25 cellular contexts compared by ENCODE assay signal in genomic region chr2:219531639-219532377, GRCh38. TPM values are rescaled to one million over a fixed set of nuclear protein-coding genes. Genes with fewer than 3 reads are reported as not detected.
DNase-seq lines count a peak whose midpoint lies in the region; ATAC-seq, FAIRE-seq and TF ChIP-seq lines count a peak whose summit lies in the region.
"Had no signal": no experiment of that assay in that cellular context is flagged by ENCODE, and none has a peak within 500 bp of the region (broad histone marks: within the 10 kb centered on the region; RNA-seq: fewer than 3 reads in every experiment).

No MANE protein-coding gene starts in this region.

- H2AFZ ChIP-seq in HepG2 (ENCODE audit: low read length), result no peak overlapping the region

- H3K36me3 ChIP-seq in HepG2 (replicated peaks in 1 of 2; ENCODE audit: control insufficient read depth in 1 of 2, insufficient read depth in 2 of 2, low read length in 2 of 2) (no peaks in the 10 kb centered on the region), right lobe of liver (no peaks in the 10 kb centered on the region), body of pancreas (replicated peaks in 1 of 2; ENCODE audit: insufficient read depth in 1 of 2, low read depth in 2 of 2) (no peaks in the 10 kb centered on the region)
- H3K36me3 ChIP-seq: BLaER1 treated with 17β-estradiol and CSF1 and Interleukin-3, amounts not matched to agents 10 nM and 100 nM had no signal

- no peak overlapping the region for H3K27ac Mint-ChIP-seq in mesothelial cell of epicardium
- H3K27ac Mint-ChIP-seq: CD4-positive, alpha-beta memory T cell had no signal

- H3K4me3 Mint-ChIP-seq in mesothelial cell of epicardium, result no peak overlapping the region

- H3K4me1 ChIP-seq in HepG2 (ENCODE audit: insufficient read depth, low read length) (peaks cover 11% of the 10 kb centered on the region), right lobe of liver (no peaks in the 10 kb centered on the region), body of pancreas (peaks cover 13% of the 10 kb centered on the region)

- DNase-seq in DMS53 (lab: John Stamatoyannopoulos, UW), result peak; percentile 27
- DNase-seq in DMS53 treated with DMSO at 0.1 percent for 48 hours (lab: John Stamatoyannopoulos, UW; ENCODE audit: unreplicated experiment), result no peak
- DNase-seq in HepG2 (ENCODE audit: low spot score), result no peak
- DNase-seq in right lobe of liver, result no peak
- DNase-seq in islet precursor cell, result peak; percentile 79
- DNase-seq in body of pancreas, result no peak
- DNase-seq in mesothelial cell of epicardium (ENCODE audit: low spot score in 2 of 2, unreplicated experiment in 2 of 2), result no peak
- DNase-seq: ACHN; Calu3; CD4-positive, alpha-beta memory T cell; DMS153; KG1; NCI-H1092; NCI-H1436; NCI-H2029 treated with DMSO at 0.1 percent for 48 hours; NCI-H524; NCI-H82; Right ventricle myocardium superior had no signal

- no peak overlapping the region for H3K4me2 ChIP-seq in HepG2 (ENCODE audit: low read depth, low read length)
- H3K4me2 ChIP-seq: BLaER1 treated with 17β-estradiol and CSF1 and Interleukin-3, amounts not matched to agents 10 nM and 100 nM had no signal

- TF ChIP-seq EP300 in HepG2 (IDR thresholded peaks at IDR 0.05; ENCODE audit: low read depth in 2 of 2, low read length in 2 of 2), result no peak
- TF ChIP-seq EP300 in HepG2 (CRISPR knock-in tag; IDR thresholded peaks at IDR 0.05; ENCODE audit: borderline replicate concordance), result no peak

- intact Hi-C loops in HepG2 (cut with micrococcal nuclease; ENCODE audit: unreplicated experiment), result loop anchor here (10.0 kb wide), 1 partner anchor 237 kb away; no protein-coding TSS in a partner anchor
- intact Hi-C loops in right lobe of liver (cut with DNase I), result loop anchor here (5.0 to 10.0 kb wide), 3 partner anchors 55 to 125 kb away; no protein-coding TSS in a partner anchor
- intact Hi-C loops in body of pancreas (cut with DNase I), result loop anchor here (5.0 kb wide), 1 partner anchor 35 kb away; the partner anchor contains the start of gene GMPPA

- H3K27ac ChIP-seq in HepG2 (ENCODE audit: extremely low read length, insufficient read depth, low read length) (no peak overlapping the region), right lobe of liver (no peak overlapping the region), body of pancreas (no peak overlapping the region)
- H3K27ac ChIP-seq: 22Rv1; BLaER1 treated with 17β-estradiol and CSF1 and Interleukin-3, amounts not matched to agents 10 nM and 100 nM; SK-N-MC had no signal

- TF ChIP-seq CTCF in HepG2 (CRISPR knock-in tag; IDR thresholded peaks at IDR 0.05) (peak; percentile 16; the same call in 1 of the 2 replicates), right lobe of liver (IDR thresholded peaks at IDR 0.05) (no peak), body of pancreas (IDR thresholded peaks at IDR 0.05) (no peak), mesothelial cell of epicardium (IDR thresholded peaks at IDR 0.05; ENCODE audit: unreplicated experiment) (no peak)

- ATAC-seq in HepG2 (no peak), right lobe of liver (no peak), HG03280 (IDR thresholded peaks at IDR 0.05; ENCODE audit: unreplicated experiment) (no peak), body of pancreas (no peak)

- POLR2A ChIA-PET in HepG2 (lab: Yijun Ruan, JAX), result no interaction called here

- CTCF ChIA-PET in HepG2 (lab: Yijun Ruan, JAX; ENCODE audit: low intra/inter-chr PET ratio, low total read pairs), result interaction anchor here (2.6 to 5.4 kb wide), 2 partner anchors 36 to 55 kb away, joined by 39 to 53 read pairs; a partner anchor contains a TSS

- TF ChIP-seq POLR2A in HepG2 (IDR thresholded peaks at IDR 0.05; ENCODE audit: insufficient read depth in 1 of 2, low read depth in 2 of 2, low read length in 2 of 2), result no peak
- no peak for TF ChIP-seq POLR2A in right lobe of liver (IDR thresholded peaks at IDR 0.05)
- TF ChIP-seq POLR2A in body of pancreas (IDR thresholded peaks at IDR 0.05), result no peak

- no peaks in the 10 kb centered on the region for H3K9me3 ChIP-seq in HepG2 (ENCODE audit: low read length)
- H3K9me3 ChIP-seq in right lobe of liver, result no peaks in the 10 kb centered on the region
- no peaks in the 10 kb centered on the region for H3K9me3 ChIP-seq in body of pancreas
- H3K9me3 ChIP-seq: BLaER1 treated with 17β-estradiol and CSF1 and Interleukin-3, amounts not matched to agents 10 nM and 100 nM had no signal

- H3K27me3 ChIP-seq in HepG2 (ENCODE audit: control insufficient read depth in 1 of 2, insufficient read depth in 2 of 2, low read length in 2 of 2) (peaks cover 21 to 91% of the 10 kb centered on the region in 2 experiments; a peak in 4 of 5 replicates), right lobe of liver (no peaks in the 10 kb centered on the region), body of pancreas (peaks cover 0 to 16% of the 10 kb centered on the region in 2 donors)

- 2% methylated on average over 17 of the region's 20 CpGs for WGBS in HepG2 (ENCODE audit: low lambda C conversion rate)
- 50% methylated on average over 10 of the region's 20 CpGs for WGBS in right lobe of liver (ENCODE audit: insufficient coverage, low coverage, low lambda C conversion rate, missing lambda C conversion rate)
- whole genome bisulfite sequencing in body of pancreas, 2 donors, result 45 to 67% methylated on average over 5 to 20 of the region's 20 CpGs

- H3K27me3 Mint-ChIP-seq in mesothelial cell of epicardium (ENCODE audit: low read depth), result peaks cover 56% of the 10 kb centered on the region

- H3K4me1 Mint-ChIP-seq in mesothelial cell of epicardium, result peaks cover 4% of the 10 kb centered on the region

- no TSS peak for BruUV-seq in HepG2 (replicated peaks; lab: Mats Ljungman, UMichigan)

- TF ChIP-seq RAD21 in HepG2 (CRISPR knock-in tag; IDR thresholded peaks at IDR 0.05), result no peak

- H3K4me3 ChIP-seq in HepG2 (replicated peaks in 1 of 3; ENCODE audit: insufficient read depth in 1 of 3, low read depth in 2 of 3, low read length in 3 of 3) (no peak overlapping the region), right lobe of liver (no peak overlapping the region), body of pancreas (no peak overlapping the region)
- H3K4me3 ChIP-seq: BLaER1 treated with 17β-estradiol and CSF1 and Interleukin-3, amounts not matched to agents 10 nM and 100 nM; SK-N-MC had no signal

- no peaks in the 10 kb centered on the region for H3K79me2 ChIP-seq in HepG2 (ENCODE audit: insufficient read depth, low read length)

- in situ Hi-C loops in HepG2 (cut with HindIII; ENCODE audit: extremely low pct_ligation_motif_present, low pct_unique_long_range_greater_than_20kb), result loop anchor here (5.0 kb wide), 2 partner anchors 40 to 130 kb away; no protein-coding TSS in a partner anchor

- no peak overlapping the region for H3K9ac ChIP-seq in HepG2 (ENCODE audit: insufficient read depth, low read depth, low read length)
- H3K9ac ChIP-seq: BLaER1 treated with 17β-estradiol and CSF1 and Interleukin-3, amounts not matched to agents 10 nM and 100 nM had no signal

- no peaks in the 10 kb centered on the region for H3K36me3 Mint-ChIP-seq in mesothelial cell of epicardium
- H3K36me3 Mint-ChIP-seq: CD4-positive, alpha-beta memory T cell had no signal

- no peaks in the 10 kb centered on the region for H3K9me3 Mint-ChIP-seq in mesothelial cell of epicardium
- H3K9me3 Mint-ChIP-seq: CD4-positive, alpha-beta memory T cell had no signal

- no peak for FAIRE-seq in HepG2 (lab: Jason Lieb, UNC)
- FAIRE-seq: H54 had no signal

- no peaks in the 10 kb centered on the region for H4K20me1 ChIP-seq in HepG2 (ENCODE audit: insufficient read depth, low read length)

RNA-seq across cellular contexts. Expression of gene CHPF, which starts 11.8 kb away (rescaled TPM):
- total RNA-seq in HepG2 (2016; rRNA removed; fragmentation: Illumina TruSeq; extraction: Trizol) (34.7 and 79.6 TPM in 2 replicates), right lobe of liver (100 to 1,000 TPM in 2 of 6 experiments, 10 to 100 TPM in 4; 33.2 to 183 (median 39.6) TPM), body of pancreas (100 to 1,000 TPM; 115 to 232 TPM), mesothelial cell of epicardium (78.1 to 81.0 TPM (median 78.5 TPM) in 3 replicates)
- 21.6 and 22.1 TPM in 2 replicates for total RNA-seq in HepG2 (2016; cell fraction: cytosol; rRNA removed; fragmentation: Illumina TruSeq; extraction: Trizol; ENCODE audit: low read depth)
- 36.0 and 80.8 TPM in 2 replicates for total RNA-seq in HepG2 (2016; cell fraction: insoluble cytoplasmic fraction; rRNA removed; fragmentation: Illumina TruSeq; extraction: Trizol)
- total RNA-seq in HepG2 (2016; cell fraction: membrane; rRNA removed; fragmentation: Illumina TruSeq; extraction: Trizol), result 42.0 and 50.0 TPM in 2 replicates
- 65.5 and 76.8 TPM in 2 replicates for total RNA-seq in HepG2 (2016; cell fraction: nucleus; rRNA removed; fragmentation: Illumina TruSeq; extraction: Trizol)
- 111 and 171 TPM in 2 replicates for polyA plus RNA-seq in HepG2 (2011; rRNA removed)
- 120 and 244 TPM in 2 replicates for polyA plus RNA-seq in HepG2 (2011; cell fraction: cytosol; rRNA removed)
- 203 and 211 TPM in 2 replicates for polyA plus RNA-seq in HepG2 (2011; cell fraction: nucleus; rRNA removed)
- polyA plus RNA-seq in HepG2 (2012), result 115 and 161 TPM in 2 replicates
- polyA plus RNA-seq in HepG2 (2016; cell fraction: cytosol; fragmentation: Illumina TruSeq; extraction: Trizol; ENCODE audit: low read depth), result 21.7 and 22.6 TPM in 2 replicates
- polyA plus RNA-seq in HepG2 (2016; cell fraction: insoluble cytoplasmic fraction; fragmentation: Illumina TruSeq; extraction: Trizol; ENCODE audit: low read depth), result 45.9 and 55.3 TPM in 2 replicates
- 40.5 and 41.4 TPM in 2 replicates for polyA plus RNA-seq in HepG2 (2016; cell fraction: membrane; fragmentation: Illumina TruSeq; extraction: Trizol; ENCODE audit: low read depth)
- 139 and 143 TPM in 2 replicates for polyA plus RNA-seq in HepG2 (2016; cell fraction: nucleus; fragmentation: Illumina TruSeq; extraction: Trizol; ENCODE audit: insufficient read depth, low read depth)
- polyA minus RNA-seq in HepG2 (2011; rRNA and poly(A)+ RNA removed; ENCODE audit: low replicate concordance), result 12.1 and 292 TPM in 2 replicates
- 137 and 143 TPM in 2 replicates for polyA minus RNA-seq in HepG2 (2011; cell fraction: cytosol; rRNA and poly(A)+ RNA removed)
- 45.4 and 47.0 TPM in 2 replicates for polyA minus RNA-seq in HepG2 (2011; cell fraction: nucleus; rRNA and poly(A)+ RNA removed)

RNA-seq across cellular contexts. Expression of gene TMEM198, which starts 12.0 kb away (rescaled TPM):
- 11.6 and 17.3 TPM in 2 replicates for total RNA-seq in HepG2 (2016; rRNA removed; fragmentation: Illumina TruSeq; extraction: Trizol)
- total RNA-seq in HepG2 (2016; cell fraction: cytosol; rRNA removed; fragmentation: Illumina TruSeq; extraction: Trizol; ENCODE audit: low read depth), result 12.3 and 16.3 TPM in 2 replicates
- 10.7 and 17.8 TPM in 2 replicates for total RNA-seq in HepG2 (2016; cell fraction: insoluble cytoplasmic fraction; rRNA removed; fragmentation: Illumina TruSeq; extraction: Trizol)
- 26.8 and 32.4 TPM in 2 replicates for total RNA-seq in HepG2 (2016; cell fraction: membrane; rRNA removed; fragmentation: Illumina TruSeq; extraction: Trizol)
- total RNA-seq in HepG2 (2016; cell fraction: nucleus; rRNA removed; fragmentation: Illumina TruSeq; extraction: Trizol), result 9.3 and 11.7 TPM in 2 replicates
- polyA plus RNA-seq in HepG2 (2011; rRNA removed), result 23.5 and 40.8 TPM in 2 replicates
- polyA plus RNA-seq in HepG2 (2011; cell fraction: cytosol; rRNA removed), result 43.6 and 52.1 TPM in 2 replicates
- 61.3 and 68.7 TPM in 2 replicates for polyA plus RNA-seq in HepG2 (2011; cell fraction: nucleus; rRNA removed)
- polyA plus RNA-seq in HepG2 (2012), result 41.3 and 49.8 TPM in 2 replicates
- polyA plus RNA-seq in HepG2 (2016; cell fraction: cytosol; fragmentation: Illumina TruSeq; extraction: Trizol; ENCODE audit: low read depth), result 16.5 and 21.1 TPM in 2 replicates
- polyA plus RNA-seq in HepG2 (2016; cell fraction: insoluble cytoplasmic fraction; fragmentation: Illumina TruSeq; extraction: Trizol; ENCODE audit: low read depth), result 12.8 and 14.5 TPM in 2 replicates
- polyA plus RNA-seq in HepG2 (2016; cell fraction: membrane; fragmentation: Illumina TruSeq; extraction: Trizol; ENCODE audit: low read depth), result 27.9 and 28.1 TPM in 2 replicates
- polyA plus RNA-seq in HepG2 (2016; cell fraction: nucleus; fragmentation: Illumina TruSeq; extraction: Trizol; ENCODE audit: insufficient read depth, low read depth), result 17.1 and 19.3 TPM in 2 replicates
- 2.1 and 67.2 TPM in 2 replicates for polyA minus RNA-seq in HepG2 (2011; rRNA and poly(A)+ RNA removed; ENCODE audit: low replicate concordance)
- 26.3 and 28.6 TPM in 2 replicates for polyA minus RNA-seq in HepG2 (2011; cell fraction: cytosol; rRNA and poly(A)+ RNA removed)
- polyA minus RNA-seq in HepG2 (2011; cell fraction: nucleus; rRNA and poly(A)+ RNA removed), result 12.9 and 13.6 TPM in 2 replicates
- total RNA-seq in right lobe of liver, result 1 to 10 TPM in 5 of 6 experiments, under 1 TPM in 1; 0.68 to 3.2 (median 1.2) TPM
- 1 to 10 TPM; 3.3 to 5.7 TPM for total RNA-seq in body of pancreas
- total RNA-seq in mesothelial cell of epicardium, result 3.6 to 4.0 TPM (median 3.7 TPM) in 3 replicates
- polyA plus RNA-seq: CD4-positive, alpha-beta memory T cell had no signal

RNA-seq across cellular contexts. Expression of gene ASIC4, which starts 17.5 kb away (rescaled TPM):
- total RNA-seq in HepG2 (2016; rRNA removed; fragmentation: Illumina TruSeq; extraction: Trizol) (not detected in 2 replicates), right lobe of liver (not detected), body of pancreas (not detected), mesothelial cell of epicardium (0.98 to 1.4 TPM (median 1.1 TPM) in 3 replicates)
- not detected in 2 replicates for total RNA-seq in HepG2 (2016; cell fraction: cytosol; rRNA removed; fragmentation: Illumina TruSeq; extraction: Trizol; ENCODE audit: low read depth)
- not detected in 2 replicates for total RNA-seq in HepG2 (2016; cell fraction: insoluble cytoplasmic fraction; rRNA removed; fragmentation: Illumina TruSeq; extraction: Trizol)
- not detected in 2 replicates for total RNA-seq in HepG2 (2016; cell fraction: membrane; rRNA removed; fragmentation: Illumina TruSeq; extraction: Trizol)
- total RNA-seq in HepG2 (2016; cell fraction: nucleus; rRNA removed; fragmentation: Illumina TruSeq; extraction: Trizol), result not detected in 2 replicates
- polyA plus RNA-seq in HepG2 (2011; rRNA removed), result 0.03 TPM in 2 replicates
- polyA plus RNA-seq in HepG2 (2011; cell fraction: cytosol; rRNA removed), result 0.01 TPM in 1 of 2 replicates, not detected in the other
- 0.23 and 0.24 TPM in 2 replicates for polyA plus RNA-seq in HepG2 (2011; cell fraction: nucleus; rRNA removed)
- polyA plus RNA-seq in HepG2 (2012), result not detected in 2 replicates
- polyA plus RNA-seq in HepG2 (2016; cell fraction: cytosol; fragmentation: Illumina TruSeq; extraction: Trizol; ENCODE audit: low read depth), result not detected in 2 replicates
- not detected in 2 replicates for polyA plus RNA-seq in HepG2 (2016; cell fraction: insoluble cytoplasmic fraction; fragmentation: Illumina TruSeq; extraction: Trizol; ENCODE audit: low read depth)
- not detected in 2 replicates for polyA plus RNA-seq in HepG2 (2016; cell fraction: membrane; fragmentation: Illumina TruSeq; extraction: Trizol; ENCODE audit: low read depth)
- 0.16 TPM in 1 of 2 replicates, not detected in the other for polyA plus RNA-seq in HepG2 (2016; cell fraction: nucleus; fragmentation: Illumina TruSeq; extraction: Trizol; ENCODE audit: insufficient read depth, low read depth)
- polyA minus RNA-seq in HepG2 (2011; rRNA and poly(A)+ RNA removed; ENCODE audit: low replicate concordance), result 0.06 and 0.07 TPM in 2 replicates
- not detected in 2 replicates for polyA minus RNA-seq in HepG2 (2011; cell fraction: cytosol; rRNA and poly(A)+ RNA removed)
- polyA minus RNA-seq in HepG2 (2011; cell fraction: nucleus; rRNA and poly(A)+ RNA removed), result 0.12 and 0.26 TPM in 2 replicates
- total RNA-seq: Right ventricle myocardium superior, RPMI7951 had no signal
- polyA plus RNA-seq: CD4-positive, alpha-beta memory T cell had no signal

RNA-seq across cellular contexts. Expression of gene GMPPA, which starts 33.1 kb away (rescaled TPM):
- total RNA-seq in HepG2 (2016; rRNA removed; fragmentation: Illumina TruSeq; extraction: Trizol) (81.1 and 88.7 TPM in 2 replicates), right lobe of liver (10 to 100 TPM; 21.7 to 54.1 (median 40.2) TPM), body of pancreas (10 to 100 TPM; 40.5 to 57.4 TPM), mesothelial cell of epicardium (34.5 to 37.3 TPM (median 36.0 TPM) in 3 replicates)
- total RNA-seq in HepG2 (2016; cell fraction: cytosol; rRNA removed; fragmentation: Illumina TruSeq; extraction: Trizol; ENCODE audit: low read depth), result 41.1 and 50.9 TPM in 2 replicates
- total RNA-seq in HepG2 (2016; cell fraction: insoluble cytoplasmic fraction; rRNA removed; fragmentation: Illumina TruSeq; extraction: Trizol), result 81.2 and 82.9 TPM in 2 replicates
- 59.8 and 79.0 TPM in 2 replicates for total RNA-seq in HepG2 (2016; cell fraction: membrane; rRNA removed; fragmentation: Illumina TruSeq; extraction: Trizol)
- total RNA-seq in HepG2 (2016; cell fraction: nucleus; rRNA removed; fragmentation: Illumina TruSeq; extraction: Trizol), result 39.6 and 46.3 TPM in 2 replicates
- polyA plus RNA-seq in HepG2 (2011; rRNA removed), result 106 and 115 TPM in 2 replicates
- polyA plus RNA-seq in HepG2 (2011; cell fraction: cytosol; rRNA removed), result 98.1 and 128 TPM in 2 replicates
- polyA plus RNA-seq in HepG2 (2011; cell fraction: nucleus; rRNA removed), result 123 and 155 TPM in 2 replicates
- polyA plus RNA-seq in HepG2 (2012), result 44.8 and 45.3 TPM in 2 replicates
- 40.7 and 53.5 TPM in 2 replicates for polyA plus RNA-seq in HepG2 (2016; cell fraction: cytosol; fragmentation: Illumina TruSeq; extraction: Trizol; ENCODE audit: low read depth)
- polyA plus RNA-seq in HepG2 (2016; cell fraction: insoluble cytoplasmic fraction; fragmentation: Illumina TruSeq; extraction: Trizol; ENCODE audit: low read depth), result 88.1 and 98.3 TPM in 2 replicates
- polyA plus RNA-seq in HepG2 (2016; cell fraction: membrane; fragmentation: Illumina TruSeq; extraction: Trizol; ENCODE audit: low read depth), result 54.7 and 71.1 TPM in 2 replicates
- polyA plus RNA-seq in HepG2 (2016; cell fraction: nucleus; fragmentation: Illumina TruSeq; extraction: Trizol; ENCODE audit: insufficient read depth, low read depth), result 87.2 and 90.5 TPM in 2 replicates
- polyA minus RNA-seq in HepG2 (2011; rRNA and poly(A)+ RNA removed; ENCODE audit: low replicate concordance), result 98.5 and 174 TPM in 2 replicates
- polyA minus RNA-seq in HepG2 (2011; cell fraction: cytosol; rRNA and poly(A)+ RNA removed), result 43.2 and 68.0 TPM in 2 replicates
- 32.6 and 38.2 TPM in 2 replicates for polyA minus RNA-seq in HepG2 (2011; cell fraction: nucleus; rRNA and poly(A)+ RNA removed)

RNA-seq across cellular contexts. Expression of gene OBSL1, which starts 39.5 kb away (rescaled TPM):
- total RNA-seq in HepG2 (2016; rRNA removed; fragmentation: Illumina TruSeq; extraction: Trizol) (65.4 and 86.7 TPM in 2 replicates), right lobe of liver (10 to 100 TPM; 27.0 to 42.5 (median 39.4) TPM), body of pancreas (100 to 1,000 TPM; 119 to 185 TPM), mesothelial cell of epicardium (307 to 319 TPM (median 316 TPM) in 3 replicates)
- total RNA-seq in HepG2 (2016; cell fraction: cytosol; rRNA removed; fragmentation: Illumina TruSeq; extraction: Trizol; ENCODE audit: low read depth), result 17.5 and 19.8 TPM in 2 replicates
- total RNA-seq in HepG2 (2016; cell fraction: insoluble cytoplasmic fraction; rRNA removed; fragmentation: Illumina TruSeq; extraction: Trizol), result 54.2 and 89.3 TPM in 2 replicates
- 30.2 and 34.7 TPM in 2 replicates for total RNA-seq in HepG2 (2016; cell fraction: membrane; rRNA removed; fragmentation: Illumina TruSeq; extraction: Trizol)
- 65.9 and 71.3 TPM in 2 replicates for total RNA-seq in HepG2 (2016; cell fraction: nucleus; rRNA removed; fragmentation: Illumina TruSeq; extraction: Trizol)
- 218 and 229 TPM in 2 replicates for polyA plus RNA-seq in HepG2 (2011; rRNA removed)
- 176 and 256 TPM in 2 replicates for polyA plus RNA-seq in HepG2 (2011; cell fraction: cytosol; rRNA removed)
- 886 and 1,174 TPM in 2 replicates for polyA plus RNA-seq in HepG2 (2011; cell fraction: nucleus; rRNA removed)
- polyA plus RNA-seq in HepG2 (2012), result 161 and 176 TPM in 2 replicates
- polyA plus RNA-seq in HepG2 (2016; cell fraction: cytosol; fragmentation: Illumina TruSeq; extraction: Trizol; ENCODE audit: low read depth), result 10.0 and 11.3 TPM in 2 replicates
- polyA plus RNA-seq in HepG2 (2016; cell fraction: insoluble cytoplasmic fraction; fragmentation: Illumina TruSeq; extraction: Trizol; ENCODE audit: low read depth), result 66.1 and 91.2 TPM in 2 replicates
- 22.2 and 25.7 TPM in 2 replicates for polyA plus RNA-seq in HepG2 (2016; cell fraction: membrane; fragmentation: Illumina TruSeq; extraction: Trizol; ENCODE audit: low read depth)
- 147 and 161 TPM in 2 replicates for polyA plus RNA-seq in HepG2 (2016; cell fraction: nucleus; fragmentation: Illumina TruSeq; extraction: Trizol; ENCODE audit: insufficient read depth, low read depth)
- 27.0 and 477 TPM in 2 replicates for polyA minus RNA-seq in HepG2 (2011; rRNA and poly(A)+ RNA removed; ENCODE audit: low replicate concordance)
- 210 and 260 TPM in 2 replicates for polyA minus RNA-seq in HepG2 (2011; cell fraction: cytosol; rRNA and poly(A)+ RNA removed)
- 189 and 199 TPM in 2 replicates for polyA minus RNA-seq in HepG2 (2011; cell fraction: nucleus; rRNA and poly(A)+ RNA removed)
- total RNA-seq: T-helper 2 cell treated with Interferon-gamma antibody and Interleukin-4, amounts not matched to agents 100 ng/mL and 5 ng/mL, for 36 hours had no signal
- polyA plus RNA-seq: CD4-positive, alpha-beta memory T cell had no signal

Comparison
In these comparisons a context has a peak if more than half of its experiments do, and no peak if none do; other contexts are left out.
1. DNase-seq: peak in DMS53 (single experiment) and islet precursor cell (single experiment); none in DMS53 treated with DMSO at 0.1 percent for 48 hours (single experiment), HepG2 (single experiment), right lobe of liver (0 of 3), body of pancreas (0 of 4) and mesothelial cell of epicardium (0 of 2).